ENCODE assay signal across 33 cellular contexts in genomic region chrX:99800016-99800415, GRCh38.
A peak's percentile ranks its signal among the peaks of the same experiment; 100 is the strongest.
DNase-seq lines count a peak whose midpoint lies in the region; ATAC-seq, FAIRE-seq and TF ChIP-seq lines count a peak whose summit lies in the region.
"Had no signal": no experiment of that assay in that cellular context is flagged by ENCODE, and none has a peak within 500 bp of the region (broad histone marks: within the 10 kb centered on the region; RNA-seq: fewer than 3 reads in every experiment).

No MANE protein-coding gene starts in this region.

- ATAC-seq in HepG2, result no peak
- ATAC-seq in right lobe of liver, result no peak
- ATAC-seq: A549; CD8-positive, alpha-beta T cell had no signal

- POLR2A ChIA-PET in HepG2 (lab: Yijun Ruan, JAX), result no interaction called here
- POLR2A ChIA-PET in HEK293 (lab: Yijun Ruan, JAX), result no interaction called here

- no peak overlapping the region for H3K4me3 ChIP-seq in HepG2 (replicated peaks in 1 of 3; ENCODE audit: insufficient read depth in 1 of 3, low read depth in 2 of 3, low read length in 3 of 3)
- no peak overlapping the region for H3K4me3 ChIP-seq in right lobe of liver
- H3K4me3 ChIP-seq in HEK293 (ENCODE audit: low read depth, low read length), result no peak overlapping the region
- H3K4me3 ChIP-seq in kidney (ENCODE audit: low read length in 2 of 2), result no peak overlapping the region
- H3K4me3 ChIP-seq in smooth muscle cell, result no peak overlapping the region
- H3K4me3 ChIP-seq: A549; BLaER1; BLaER1 treated with 17β-estradiol and CSF1 and Interleukin-3, amounts not matched to agents 10 nM and 100 nM had no signal

- WGBS in HepG2 (ENCODE audit: low lambda C conversion rate), result 4% methylated on average over 1 of the region's 1 CpG
- 22% methylated on average over 1 of the region's 1 CpG for WGBS in right lobe of liver (ENCODE audit: insufficient coverage, low coverage, low lambda C conversion rate, missing lambda C conversion rate)
- WGBS in smooth muscle cell (ENCODE audit: low lambda C conversion rate), result 79% methylated on average over 1 of the region's 1 CpG

- H3K9ac ChIP-seq in HepG2 (ENCODE audit: insufficient read depth, low read depth, low read length) (no peak overlapping the region), kidney (ENCODE audit: low read length in 2 of 2) (no peak overlapping the region), smooth muscle cell (ENCODE audit: low read depth) (no peak overlapping the region)
- H3K9ac ChIP-seq: BLaER1; BLaER1 treated with 17β-estradiol and CSF1 and Interleukin-3, amounts not matched to agents 10 nM and 100 nM had no signal

- H3K79me2 ChIP-seq in HepG2 (ENCODE audit: insufficient read depth, low read length) (no peaks in the 10 kb centered on the region), smooth muscle cell (ENCODE audit: low read depth) (no peaks in the 10 kb centered on the region)

- no peak for TF ChIP-seq RAD21 in HepG2 (CRISPR knock-in tag; IDR thresholded peaks at IDR 0.05)

- H3K36me3 ChIP-seq in HepG2 (replicated peaks in 1 of 2; ENCODE audit: control insufficient read depth in 1 of 2, insufficient read depth in 2 of 2, low read length in 2 of 2) (no peaks in the 10 kb centered on the region), right lobe of liver (no peaks in the 10 kb centered on the region), HEK293 (ENCODE audit: control insufficient read depth in 2 of 2, insufficient read depth in 1 of 2, low read length in 2 of 2) (no peaks in the 10 kb centered on the region), kidney (ENCODE audit: control insufficient read depth in 1 of 2, insufficient read depth in 2 of 2, low read length in 2 of 2) (no peaks in the 10 kb centered on the region), smooth muscle cell (ENCODE audit: low read depth) (no peaks in the 10 kb centered on the region)
- H3K36me3 ChIP-seq: BE2C; BLaER1; BLaER1 treated with 17β-estradiol and CSF1 and Interleukin-3, amounts not matched to agents 10 nM and 100 nM had no signal

- CTCF ChIA-PET in HepG2 (lab: Yijun Ruan, JAX; ENCODE audit: low intra/inter-chr PET ratio, low total read pairs), result no interaction called here
- CTCF ChIA-PET in HEK293 (lab: Yijun Ruan, JAX), result no interaction called here

- H3K27me3 ChIP-seq in HepG2 (ENCODE audit: control insufficient read depth in 1 of 2, insufficient read depth in 2 of 2, low read length in 2 of 2) (no peaks in the 10 kb centered on the region), right lobe of liver (no peaks in the 10 kb centered on the region), smooth muscle cell (ENCODE audit: low read depth) (no peaks in the 10 kb centered on the region)
- H3K27me3 ChIP-seq: BE2C had no signal

- in situ Hi-C loops in HepG2 (cut with HindIII; ENCODE audit: extremely low pct_ligation_motif_present, low pct_unique_long_range_greater_than_20kb), result no loop called here

- TF ChIP-seq POLR2A in HepG2 (IDR thresholded peaks at IDR 0.05; ENCODE audit: insufficient read depth in 1 of 2, low read depth in 2 of 2, low read length in 2 of 2) (no peak), right lobe of liver (IDR thresholded peaks at IDR 0.05) (no peak)

- no peaks in the 10 kb centered on the region for H4K20me1 ChIP-seq in HepG2 (ENCODE audit: insufficient read depth, low read length)
- H4K20me1 ChIP-seq in smooth muscle cell (ENCODE audit: low read depth), result no peaks in the 10 kb centered on the region
- H4K20me1 ChIP-seq: BLaER1; BLaER1 treated with 17β-estradiol and CSF1 and Interleukin-3, amounts not matched to agents 10 nM and 100 nM had no signal

- H3F3A ChIP-seq in smooth muscle cell (ENCODE audit: low read depth), result no peaks in the 10 kb centered on the region

- H3K27ac ChIP-seq in HepG2 (ENCODE audit: extremely low read length, insufficient read depth, low read length) (no peak overlapping the region), right lobe of liver (no peak overlapping the region), HEK293 (ENCODE audit: extremely low read depth, low read depth, low read length) (no peak overlapping the region), kidney (ENCODE audit: low read depth in 2 of 2, low read length in 2 of 2) (no peak overlapping the region), smooth muscle cell (ENCODE audit: low read depth) (no peak overlapping the region)
- H3K27ac ChIP-seq: 22Rv1; A549; BLaER1; BLaER1 treated with 17β-estradiol and CSF1 and Interleukin-3, amounts not matched to agents 10 nM and 100 nM; C4-2B had no signal

- DNase-seq in HepG2 (ENCODE audit: low spot score) (no peak), right lobe of liver (no peak), kidney (no peak), smooth muscle cell (lab: John Stamatoyannopoulos, UW; ENCODE audit: unreplicated experiment) (no peak), HPDE6-E6E7 (ENCODE audit: extremely low spot score) (no peak)
- DNase-seq: 8988T; ACHN; AML-193; BE2C; C1 segment of cervical spinal cord; Caco-2; Calu3; CD4-positive, alpha-beta memory T cell; CD4-positive, alpha-beta T cell; CD4-positive, CD25-positive, alpha-beta regulatory T cell; CD8-positive, alpha-beta memory T cell; CD8-positive, alpha-beta T cell; COR-L47; DMS 273 treated with DMSO at 0.1 percent for 48 hours; DMS153; DMS53; DMS79; DMS79 treated with DMSO at 0.1 percent for 48 hours; DND-41; EL had no signal

- H3K4me1 ChIP-seq in HepG2 (ENCODE audit: insufficient read depth, low read length), result no peaks in the 10 kb centered on the region
- H3K4me1 ChIP-seq in right lobe of liver, result no peaks in the 10 kb centered on the region
- no peaks in the 10 kb centered on the region for H3K4me1 ChIP-seq in HEK293 (ENCODE audit: control insufficient read depth, insufficient read depth, low read length)
- H3K4me1 ChIP-seq in kidney (ENCODE audit: control insufficient read depth in 1 of 2, insufficient read depth in 1 of 2, low read depth in 1 of 2, low read length in 2 of 2), result no peaks in the 10 kb centered on the region
- H3K4me1 ChIP-seq in smooth muscle cell (ENCODE audit: low read depth), result no peaks in the 10 kb centered on the region
- H3K4me1 ChIP-seq: A549; BE2C; BLaER1; BLaER1 treated with 17β-estradiol and CSF1 and Interleukin-3, amounts not matched to agents 10 nM and 100 nM; Caco-2 had no signal

- FAIRE-seq in HepG2 (lab: Jason Lieb, UNC), result no peak
- FAIRE-seq in kidney (lab: Jason Lieb, UNC), result peak; percentile 11
- FAIRE-seq: A204.1, D721Med had no signal

- BruUV-seq in HepG2 (replicated peaks; lab: Mats Ljungman, UMichigan), result no TSS peak

- H3K9me3 ChIP-seq in HepG2 (ENCODE audit: low read length) (peaks cover 7% of the 10 kb centered on the region; the same call in 1 of the 2 replicates), right lobe of liver (no peaks in the 10 kb centered on the region), HEK293 (ENCODE audit: control insufficient read depth, insufficient read depth, low read depth, low read length) (no peaks in the 10 kb centered on the region), kidney (ENCODE audit: control insufficient read depth in 1 of 2, low read length in 2 of 2) (no peaks in the 10 kb centered on the region), smooth muscle cell (replicated peaks; ENCODE audit: low read depth) (peaks cover 4% of the 10 kb centered on the region)
- H3K9me3 ChIP-seq: A549, BE2C, Caco-2 had no signal

- TF ChIP-seq CTCF in HepG2 (CRISPR knock-in tag; IDR thresholded peaks at IDR 0.05) (no peak), right lobe of liver (IDR thresholded peaks at IDR 0.05) (no peak), HEK293 (tag by site-specific recombination; IDR thresholded peaks at IDR 0.05) (no peak), kidney (IDR thresholded peaks at IDR 0.05; ENCODE audit: borderline replicate concordance, extremely low read depth, insufficient read depth) (no peak), smooth muscle cell (IDR thresholded peaks at IDR 0.05; ENCODE audit: borderline replicate concordance, insufficient read depth, poor library complexity, severe bottlenecking) (no peak)

- H2AFZ ChIP-seq in HepG2 (ENCODE audit: low read length), result no peak overlapping the region
- no peak overlapping the region for H2AFZ ChIP-seq in smooth muscle cell (ENCODE audit: low read depth)

- intact Hi-C loops in HepG2 (cut with micrococcal nuclease; ENCODE audit: unreplicated experiment), result no loop called here
- intact Hi-C loops in right lobe of liver (cut with DNase I), result no loop called here
- intact Hi-C loops in kidney (cut with DNase I), result no loop called here

- TF ChIP-seq EP300 in HepG2 (IDR thresholded peaks at IDR 0.05; ENCODE audit: low read depth in 2 of 2, low read length in 2 of 2) (no peak), HepG2 (CRISPR knock-in tag; IDR thresholded peaks at IDR 0.05; ENCODE audit: borderline replicate concordance) (no peak)

- H3K4me2 ChIP-seq in HepG2 (ENCODE audit: low read depth, low read length) (no peak overlapping the region), smooth muscle cell (no peak overlapping the region)
- H3K4me2 ChIP-seq: A549; BLaER1; BLaER1 treated with 17β-estradiol and CSF1 and Interleukin-3, amounts not matched to agents 10 nM and 100 nM had no signal

TF ChIP-seq in HepG2, 621 proteins besides CTCF, POLR2A, EP300 and RAD21 (continues in another document):
- TF ChIP-seq ZNF143 (CRISPR knock-in tag; IDR thresholded peaks at IDR 0.05), result no peak
- TF ChIP-seq ATF7 (IDR thresholded peaks at IDR 0.05), result peak; percentile 62
- no peak for TF ChIP-seq ATF7 (CRISPR knock-in tag; IDR thresholded peaks at IDR 0.05)

TF ChIP-seq in HEK293, 187 proteins besides CTCF, POLR2A, EP300 and RAD21 (continues in another document):
- no peak for TF ChIP-seq ZNF792 (tag by site-specific recombination; IDR thresholded peaks at IDR 0.05)
- peak; percentile 53 for TF ChIP-seq ATF2 (tag by site-specific recombination; IDR thresholded peaks at IDR 0.05; ENCODE audit: low read depth)
- no peak for TF ChIP-seq MZF1 (tag by site-specific recombination; IDR thresholded peaks at IDR 0.05; ENCODE audit: borderline replicate concordance)
- TF ChIP-seq ZNF362 (tag by site-specific recombination; IDR thresholded peaks at IDR 0.05), result no peak

Comparison
In these comparisons a context has a peak if more than half of its experiments do, and no peak if none do; other contexts are left out.
1. Of the 63 proteins assayed by ChIP-seq in both HepG2 and HEK293: peak only in HepG2: none; only in HEK293: ATF2; in both: none; in neither: 62.